Comparison of ENCODE assay signal across 9 cellular contexts in genomic region chr18:32930695-32931301, GRCh38.
A peak's percentile ranks its signal among the peaks of the same experiment; 100 is the strongest.
DNase-seq lines count a peak whose midpoint lies in the region; ATAC-seq and TF ChIP-seq lines count a peak whose summit lies in the region.
"Had no signal": no experiment of that assay in that cellular context is flagged by ENCODE, and none has a peak within 500 bp of the region (broad histone marks: within the 10 kb centered on the region; RNA-seq: fewer than 3 reads in every experiment).

No MANE protein-coding gene starts in this region.

- H3K4me3 Mint-ChIP-seq in CD8-positive, alpha-beta T cell, result no peak overlapping the region

- POLR2A ChIA-PET in CD8-positive, alpha-beta T cell (lab: Charles Lee), result no interaction called here

- no peaks in the 10 kb centered on the region for H4K20me1 ChIP-seq in hepatocyte (ENCODE audit: insufficient read depth, poor library complexity, severe bottlenecking)
- H4K20me1 ChIP-seq: BLaER1 treated with 17β-estradiol and CSF1 and Interleukin-3, amounts not matched to agents 10 nM and 100 nM had no signal

- H2AFZ ChIP-seq in hepatocyte, result no peak overlapping the region

- H3K79me2 ChIP-seq in hepatocyte, result no peaks in the 10 kb centered on the region

- H3K4me1 Mint-ChIP-seq in CD8-positive, alpha-beta T cell (ENCODE audit: low read depth), result no peaks in the 10 kb centered on the region

- DNase-seq in NCI-H1694 treated with DMSO at 0.1 percent for 48 hours (lab: John Stamatoyannopoulos, UW) (peak; percentile 35), NCI-H1694 (lab: John Stamatoyannopoulos, UW) (no peak), HAP-1 (ENCODE audit: low spot score in 2 of 2) (peak; percentile 10 to 56), LHCN-M2 (ENCODE audit: low read depth) (peak; percentile 61), SHP77 treated with DMSO at 0.1 percent for 48 hours (lab: John Stamatoyannopoulos, UW) (peak; percentile 48), hepatocyte (ENCODE audit: low spot score) (peak; percentile 62), nucleus accumbens (lab: John Stamatoyannopoulos, UW) (no peak)
- no peak for DNase-seq in CD8-positive, alpha-beta T cell

- peak; percentile 60 for TF ChIP-seq CTCF in hepatocyte (IDR thresholded peaks at IDR 0.05; ENCODE audit: poor library complexity)
- no peak for TF ChIP-seq CTCF in CD8-positive, alpha-beta T cell (IDR thresholded peaks at IDR 0.05)

- no peaks in the 10 kb centered on the region for H3K9me2 ChIP-seq in hepatocyte (replicated peaks; ENCODE audit: insufficient read depth)

- H3K27me3 Mint-ChIP-seq in CD8-positive, alpha-beta T cell (ENCODE audit: low read depth), result no peaks in the 10 kb centered on the region

- no peak overlapping the region for H3K4me3 ChIP-seq in HAP-1
- H3K4me3 ChIP-seq in hepatocyte, result no peak overlapping the region
- no peak overlapping the region for H3K4me3 ChIP-seq in CD8-positive, alpha-beta T cell (ENCODE audit: low read depth, low read length)
- H3K4me3 ChIP-seq: BLaER1 treated with 17β-estradiol and CSF1 and Interleukin-3, amounts not matched to agents 10 nM and 100 nM had no signal

- H3K9me3 Mint-ChIP-seq in CD8-positive, alpha-beta T cell, result peaks cover 2% of the 10 kb centered on the region

- no peak overlapping the region for H3K4me2 ChIP-seq in hepatocyte
- H3K4me2 ChIP-seq: BLaER1 treated with 17β-estradiol and CSF1 and Interleukin-3, amounts not matched to agents 10 nM and 100 nM had no signal

- H3K4me1 ChIP-seq in HAP-1 (peaks cover 13% of the 10 kb centered on the region), hepatocyte (ENCODE audit: insufficient read depth) (no peaks in the 10 kb centered on the region)
- H3K4me1 ChIP-seq in CD8-positive, alpha-beta T cell (ENCODE audit: insufficient read depth, low read length), result no peaks in the 10 kb centered on the region
- H3K4me1 ChIP-seq: BLaER1 treated with 17β-estradiol and CSF1 and Interleukin-3, amounts not matched to agents 10 nM and 100 nM had no signal

- intact Hi-C loops in CD8-positive, alpha-beta T cell (cut with DNase I, micrococcal nuclease), result no loop called here

- no peaks in the 10 kb centered on the region for H3K36me3 Mint-ChIP-seq in CD8-positive, alpha-beta T cell

- no peak overlapping the region for H3K27ac Mint-ChIP-seq in CD8-positive, alpha-beta T cell

- in situ Hi-C loops in HAP-1 (cut with MboI; ENCODE audit: low sequenced_read_pairs), result no loop called here

- no peak for ATAC-seq in CD8-positive, alpha-beta T cell

- CTCF ChIA-PET in CD8-positive, alpha-beta T cell (lab: Charles Lee), result interaction anchor here (1.0 kb wide), 1 partner anchor 11 kb away, joined by 3 read pairs; no protein-coding TSS in a partner anchor

- 47% methylated on average over 6 of the region's 6 CpGs for WGBS in hepatocyte (ENCODE audit: low lambda C conversion rate, missing lambda C conversion rate)

- H3K36me3 ChIP-seq in HAP-1 (replicated peaks), result no peaks in the 10 kb centered on the region
- no peaks in the 10 kb centered on the region for H3K36me3 ChIP-seq in hepatocyte (replicated peaks; ENCODE audit: insufficient read depth, low read depth)
- no peaks in the 10 kb centered on the region for H3K36me3 ChIP-seq in CD8-positive, alpha-beta T cell (ENCODE audit: insufficient read depth, low read length)
- H3K36me3 ChIP-seq: BLaER1 treated with 17β-estradiol and CSF1 and Interleukin-3, amounts not matched to agents 10 nM and 100 nM had no signal

- H3K27me3 ChIP-seq in HAP-1 (ENCODE audit: low read depth) (no peaks in the 10 kb centered on the region), hepatocyte (no peaks in the 10 kb centered on the region)
- no peaks in the 10 kb centered on the region for H3K27me3 ChIP-seq in CD8-positive, alpha-beta T cell (ENCODE audit: insufficient read depth, low read length)

- H3K9me3 ChIP-seq in HAP-1, result peaks cover 3% of the 10 kb centered on the region; the same call in 1 of the 2 replicates
- H3K9me3 ChIP-seq in hepatocyte (ENCODE audit: low read depth), result no peaks in the 10 kb centered on the region
- H3K9me3 ChIP-seq in CD8-positive, alpha-beta T cell (ENCODE audit: low read length), result no peaks in the 10 kb centered on the region
- H3K9me3 ChIP-seq: BLaER1 treated with 17β-estradiol and CSF1 and Interleukin-3, amounts not matched to agents 10 nM and 100 nM had no signal

- H3K27ac ChIP-seq in hepatocyte, result no peak overlapping the region
- H3K27ac ChIP-seq in CD8-positive, alpha-beta T cell (ENCODE audit: low read depth, low read length), result no peak overlapping the region
- H3K27ac ChIP-seq: BLaER1 treated with 17β-estradiol and CSF1 and Interleukin-3, amounts not matched to agents 10 nM and 100 nM had no signal

Comparison
In these comparisons a context has a peak if more than half of its experiments do, and no peak if none do; other contexts are left out.
1. DNase-seq: peak in NCI-H1694 treated with DMSO at 0.1 percent for 48 hours (single experiment), HAP-1 (2 of 2), LHCN-M2 (single experiment), SHP77 treated with DMSO at 0.1 percent for 48 hours (single experiment) and hepatocyte (single experiment); none in NCI-H1694 (single experiment), nucleus accumbens (0 of 56) and CD8-positive, alpha-beta T cell (0 of 7).